ENCODE assay signal across 18 cellular contexts in genomic region chr12:89316705-89317139, GRCh38. TPM values are rescaled to one million over a fixed set of nuclear protein-coding genes. Genes with fewer than 3 reads are reported as not detected.
DNase-seq lines count a peak whose midpoint lies in the region; ATAC-seq and TF ChIP-seq lines count a peak whose summit lies in the region.
"Had no signal": no experiment of that assay in that cellular context is flagged by ENCODE, and none has a peak within 500 bp of the region (broad histone marks: within the 10 kb centered on the region; RNA-seq: fewer than 3 reads in every experiment).

No MANE protein-coding gene starts in this region.

- DNase-seq in Right ventricle myocardium inferior (ENCODE audit: missing footprints) (no peak), right atrium auricular region (ENCODE audit: low spot score) (no peak), colonic mucosa (peak; percentile 22), lower lobe of right lung (no peak), T-cell (no peak)
- no peak for DNase-seq in stimulated activated naive CD8-positive, alpha-beta T cell treated with anti-CD3 and anti-CD28 coated beads, Interleukin-15, Interleukin-2, amounts not matched to agents 100 U/mL and 50 U/mL, for 24 hours
- no peak for DNase-seq in activated naive CD4-positive, alpha-beta T cell treated with anti-CD3 and anti-CD28 coated beads, Interleukin-2, amount 50 U/mL, for 72 hours (ENCODE audit: low spot score in 2 of 2)
- DNase-seq: activated CD4-positive, alpha-beta T cell treated with anti-CD3 and anti-CD28 coated beads, Interleukin-2, amount 50 U/mL, for 1 hour; activated naive CD8-positive, alpha-beta T cell treated with anti-CD3 and anti-CD28 coated beads, Interleukin-2, amount 50 U/mL, for 24 hours; activated T-cell treated with anti-CD3 and anti-CD28 coated beads, Interleukin-2, amount 50 U/mL, for 72 hours; COR-L47; NCI-H1092; NCI-H526; uterus had no signal

- H3K4me1 Mint-ChIP-seq in T-cell: peaks cover 0 to 10% (median 0%) of the 10 kb centered on the region in 3 donors

- TF ChIP-seq CTCF in right atrium auricular region (IDR thresholded peaks at IDR 0.05) (no peak), colonic mucosa (IDR thresholded peaks at IDR 0.05) (no peak), lower lobe of right lung (IDR thresholded peaks at IDR 0.05) (no peak)

- H3K27me3 ChIP-seq in right atrium auricular region (no peaks in the 10 kb centered on the region), colonic mucosa (no peaks in the 10 kb centered on the region), lower lobe of right lung (ENCODE audit: low read depth) (no peaks in the 10 kb centered on the region)
- H3K27me3 ChIP-seq: uterus had no signal

- H3K27me3 Mint-ChIP-seq in T-cell: no peaks in the 10 kb centered on the region
- H3K27me3 Mint-ChIP-seq: activated naive CD8-positive, alpha-beta T cell treated with anti-CD3 and anti-CD28 coated beads, Interleukin-2, amount 50 U/mL, for 24 hours; IgD-negative memory B cell; natural killer cell treated with Interleukin-12 subunit alpha and Interleukin-12 subunit beta and Interleukin-15 and Interleukin-18, amount 100 ng/mL, for 72 hours had no signal

- H3K27ac ChIP-seq in right atrium auricular region: no peak overlapping the region
- H3K27ac ChIP-seq in colonic mucosa: no peak overlapping the region
- H3K27ac ChIP-seq in lower lobe of right lung: no peak overlapping the region
- H3K27ac ChIP-seq: uterus had no signal

- no peak overlapping the region for H3K27ac Mint-ChIP-seq in T-cell
- no peak overlapping the region for H3K27ac Mint-ChIP-seq in activated naive CD4-positive, alpha-beta T cell treated with anti-CD3 and anti-CD28 coated beads, Interleukin-2, amount 50 U/mL, for 72 hours
- H3K27ac Mint-ChIP-seq: activated naive CD8-positive, alpha-beta T cell treated with anti-CD3 and anti-CD28 coated beads, Interleukin-2, amount 50 U/mL, for 24 hours; activated T-cell treated with anti-CD3 and anti-CD28 coated beads, Interleukin-2, amount 50 U/mL, for 72 hours; natural killer cell treated with Interleukin-12 subunit alpha and Interleukin-12 subunit beta and Interleukin-15 and Interleukin-18, amount 100 ng/mL, for 72 hours; stimulated activated effector memory CD8-positive, alpha-beta T cell treated with anti-CD3 and anti-CD28 coated beads, Interleukin-12 subunit alpha, Interleukin-12 subunit beta, amount 100 ng/mL, for 72 hours had no signal

- H3K4me3 ChIP-seq in right atrium auricular region: no peak overlapping the region
- H3K4me3 ChIP-seq in colonic mucosa: no peak overlapping the region
- H3K4me3 ChIP-seq in lower lobe of right lung: no peak overlapping the region
- H3K4me3 ChIP-seq: uterus had no signal

- H3K36me3 Mint-ChIP-seq in T-cell: no peaks in the 10 kb centered on the region
- no peaks in the 10 kb centered on the region for H3K36me3 Mint-ChIP-seq in activated naive CD4-positive, alpha-beta T cell treated with anti-CD3 and anti-CD28 coated beads, Interleukin-2, amount 50 U/mL, for 72 hours
- H3K36me3 Mint-ChIP-seq: IgD-negative memory B cell; natural killer cell treated with Interleukin-12 subunit alpha and Interleukin-12 subunit beta and Interleukin-15 and Interleukin-18, amount 100 ng/mL, for 72 hours; stimulated activated effector memory CD8-positive, alpha-beta T cell treated with anti-CD3 and anti-CD28 coated beads, Interleukin-12 subunit alpha, Interleukin-12 subunit beta, amount 100 ng/mL, for 72 hours had no signal

- H3K9me3 Mint-ChIP-seq in T-cell: no peaks in the 10 kb centered on the region
- H3K9me3 Mint-ChIP-seq in activated naive CD4-positive, alpha-beta T cell treated with anti-CD3 and anti-CD28 coated beads, Interleukin-2, amount 50 U/mL, for 72 hours: no peaks in the 10 kb centered on the region
- H3K9me3 Mint-ChIP-seq: activated naive CD8-positive, alpha-beta T cell treated with anti-CD3 and anti-CD28 coated beads, Interleukin-2, amount 50 U/mL, for 24 hours; activated T-cell treated with anti-CD3 and anti-CD28 coated beads, Interleukin-2, amount 50 U/mL, for 72 hours; natural killer cell treated with Interleukin-12 subunit alpha and Interleukin-12 subunit beta and Interleukin-15 and Interleukin-18, amount 100 ng/mL, for 72 hours; stimulated activated effector memory CD8-positive, alpha-beta T cell treated with anti-CD3 and anti-CD28 coated beads, Interleukin-12 subunit alpha, Interleukin-12 subunit beta, amount 100 ng/mL, for 72 hours had no signal

- CTCF ChIA-PET in T-cell (lab: Charles Lee): no interaction called here

- H3K9me3 ChIP-seq in right atrium auricular region: no peaks in the 10 kb centered on the region
- H3K9me3 ChIP-seq in colonic mucosa: no peaks in the 10 kb centered on the region
- no peaks in the 10 kb centered on the region for H3K9me3 ChIP-seq in lower lobe of right lung
- H3K9me3 ChIP-seq: uterus had no signal

- POLR2A ChIA-PET in T-cell (lab: Charles Lee): no interaction called here

- peak; percentile 59 for ATAC-seq in Right ventricle myocardium inferior
- peak; percentile 56 to 76 for ATAC-seq in lower lobe of right lung
- no peak for ATAC-seq in GM21786 (IDR thresholded peaks at IDR 0.05; ENCODE audit: unreplicated experiment)
- ATAC-seq in stimulated activated naive CD8-positive, alpha-beta T cell treated with anti-CD3 and anti-CD28 coated beads, Interleukin-15, Interleukin-2, amounts not matched to agents 100 U/mL and 50 U/mL, for 24 hours: no peak
- ATAC-seq in T-cell (replicated peaks in 1 of 4): no peak
- ATAC-seq in activated naive CD4-positive, alpha-beta T cell treated with anti-CD3 and anti-CD28 coated beads, Interleukin-2, amount 50 U/mL, for 72 hours: no peak
- ATAC-seq: activated naive CD8-positive, alpha-beta T cell treated with anti-CD3 and anti-CD28 coated beads, Interleukin-2, amount 50 U/mL, for 24 hours; activated T-cell treated with anti-CD3 and anti-CD28 coated beads, Interleukin-2, amount 50 U/mL, for 72 hours; natural killer cell treated with Interleukin-12 subunit alpha and Interleukin-12 subunit beta and Interleukin-15 and Interleukin-18, amount 100 ng/mL, for 72 hours; stimulated activated effector memory CD8-positive, alpha-beta T cell treated with anti-CD3 and anti-CD28 coated beads, Interleukin-12 subunit alpha, Interleukin-12 subunit beta, amount 100 ng/mL, for 72 hours had no signal

- H3K4me1 ChIP-seq in right atrium auricular region (peaks cover 0 to 3% of the 10 kb centered on the region in 2 donors), colonic mucosa (no peaks in the 10 kb centered on the region), lower lobe of right lung (peaks cover 8% of the 10 kb centered on the region)
- H3K4me1 ChIP-seq: uterus had no signal

- intact Hi-C loops in Right ventricle myocardium inferior (cut with DNase I): no loop called here
- intact Hi-C loops in colonic mucosa (cut with DNase I): no loop called here
- intact Hi-C loops in lower lobe of right lung (cut with DNase I): no loop called here

- H3K9ac ChIP-seq in colonic mucosa (ENCODE audit: low read depth in 2 of 2, low read length in 2 of 2): no peak overlapping the region

- H3K36me3 ChIP-seq in right atrium auricular region (no peaks in the 10 kb centered on the region), colonic mucosa (no peaks in the 10 kb centered on the region), lower lobe of right lung (no peaks in the 10 kb centered on the region)
- H3K36me3 ChIP-seq: uterus had no signal

- H3K4me3 Mint-ChIP-seq in T-cell: no peak overlapping the region
- H3K4me3 Mint-ChIP-seq: activated naive CD8-positive, alpha-beta T cell treated with anti-CD3 and anti-CD28 coated beads, Interleukin-2, amount 50 U/mL, for 24 hours; natural killer cell treated with Interleukin-12 subunit alpha and Interleukin-12 subunit beta and Interleukin-15 and Interleukin-18, amount 100 ng/mL, for 72 hours; stimulated activated effector memory CD8-positive, alpha-beta T cell treated with anti-CD3 and anti-CD28 coated beads, Interleukin-12 subunit alpha, Interleukin-12 subunit beta, amount 100 ng/mL, for 72 hours had no signal

RNA-seq across cellular contexts. Expression of gene DUSP6, which starts 35.6 kb away (rescaled TPM):
- total RNA-seq in Right ventricle myocardium inferior (25.0 TPM), right atrium auricular region (10 to 100 TPM; 25.7 to 54.1 TPM), colonic mucosa (10 to 100 TPM; 53.8 to 97.6 TPM), lower lobe of right lung (196 TPM), T-cell (10 to 100 TPM in 1 of 5 donors, 1 to 10 TPM in 4; 2.7 to 13.7 (median 3.1) TPM)
- 10 to 100 TPM; 25.3 to 39.1 TPM for total RNA-seq in activated naive CD4-positive, alpha-beta T cell treated with anti-CD3 and anti-CD28 coated beads, Interleukin-2, amount 50 U/mL, for 72 hours

Comparison
In these comparisons a context has a peak if more than half of its experiments do, and no peak if none do; other contexts are left out.
1. ATAC-seq: peak in Right ventricle myocardium inferior (single experiment) and lower lobe of right lung (2 of 2); none in GM21786 (single experiment), stimulated activated naive CD8-positive, alpha-beta T cell treated with anti-CD3 and anti-CD28 coated beads, Interleukin-15, Interleukin-2, amounts not matched to agents 100 U/mL and 50 U/mL, for 24 hours (single experiment), T-cell (0 of 4) and activated naive CD4-positive, alpha-beta T cell treated with anti-CD3 and anti-CD28 coated beads, Interleukin-2, amount 50 U/mL, for 72 hours (0 of 2).